8 cellular contexts compared by ENCODE assay signal in the genomic region with DNA sequence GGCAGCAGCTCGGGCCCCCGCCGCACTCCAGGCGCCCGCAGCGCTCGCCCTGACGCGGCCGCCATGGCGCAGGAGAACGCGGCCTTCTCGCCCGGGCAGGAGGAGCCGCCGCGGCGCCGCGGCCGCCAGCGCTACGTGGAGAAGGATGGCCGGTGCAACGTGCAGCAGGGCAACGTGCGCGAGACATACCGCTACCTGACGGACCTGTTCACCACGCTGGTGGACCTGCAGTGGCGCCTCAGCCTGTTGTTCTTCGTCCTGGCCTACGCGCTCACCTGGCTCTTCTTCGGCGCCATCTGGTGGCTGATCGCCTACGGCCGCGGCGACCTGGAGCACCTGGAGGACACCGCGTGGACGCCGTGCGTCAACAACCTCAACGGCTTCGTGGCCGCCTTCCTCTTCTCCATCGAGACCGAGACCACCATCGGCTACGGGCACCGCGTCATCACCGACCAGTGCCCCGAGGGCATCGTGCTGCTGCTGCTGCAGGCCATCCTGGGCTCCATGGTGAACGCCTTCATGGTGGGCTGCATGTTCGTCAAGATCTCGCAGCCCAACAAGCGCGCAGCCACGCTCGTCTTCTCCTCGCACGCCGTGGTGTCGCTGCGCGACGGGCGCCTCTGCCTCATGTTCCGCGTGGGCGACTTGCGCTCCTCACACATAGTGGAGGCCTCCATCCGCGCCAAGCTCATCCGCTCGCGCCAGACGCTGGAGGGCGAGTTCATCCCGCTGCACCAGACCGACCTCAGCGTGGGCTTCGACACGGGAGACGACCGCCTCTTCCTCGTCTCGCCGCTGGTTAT. TPM values are rescaled to one million over a fixed set of nuclear protein-coding genes. Genes with fewer than 3 reads are reported as not detected.
A peak's percentile ranks its signal among the peaks of the same experiment; 100 is the strongest.
DNase-seq lines count a peak whose midpoint lies in the region; ATAC-seq and TF ChIP-seq lines count a peak whose summit lies in the region.

No MANE protein-coding gene starts in this region.

- H3K9me2 ChIP-seq in neural cell (ENCODE audit: insufficient read depth, low read length) = no peaks in the 10 kb centered on the region

- no peak overlapping the region for H3K27ac Mint-ChIP-seq in activated T-cell treated with anti-CD3 and anti-CD28 coated beads, Interleukin-2, amount 50 U/mL, for 72 hours

- no peaks in the 10 kb centered on the region for H4K20me1 ChIP-seq in neural cell (ENCODE audit: insufficient read depth)

- H3K4me3 Mint-ChIP-seq in activated T-cell treated with anti-CD3 and anti-CD28 coated beads, Interleukin-2, amount 50 U/mL, for 72 hours = peak overlapping the region; percentile 25 to 53

- no peaks in the 10 kb centered on the region for H3K79me2 ChIP-seq in neural cell (replicated peaks; ENCODE audit: insufficient read depth, low read length)

- H3K27ac ChIP-seq in esophagus squamous epithelium = no peak overlapping the region
- H3K27ac ChIP-seq in neural cell (ENCODE audit: low read length) = no peak overlapping the region
- H3K27ac ChIP-seq in stomach smooth muscle (ENCODE audit: low read length) = no peak overlapping the region

- peaks cover 0 to 11% (median 9%) of the 10 kb centered on the region in 3 donors for H3K4me1 ChIP-seq in esophagus squamous epithelium
- peaks cover 18% of the 10 kb centered on the region for H3K4me1 ChIP-seq in stomach smooth muscle (ENCODE audit: control insufficient read depth, insufficient read depth, low read length)

- peak; percentile 55 for ATAC-seq in GM21447 (IDR thresholded peaks at IDR 0.05; ENCODE audit: unreplicated experiment)
- ATAC-seq in activated T-cell treated with anti-CD3 and anti-CD28 coated beads, Interleukin-2, amount 50 U/mL, for 72 hours (replicated peaks in 1 of 2) = peak; percentile 84 to 87

- DNase-seq in AG20443 (ENCODE audit: low spot score) (peak; percentile 43), NCI-H345 treated with DMSO at 0.1 percent for 48 hours (lab: John Stamatoyannopoulos, UW; ENCODE audit: unreplicated experiment) (peak; percentile 11), esophagus squamous epithelium (lab: John Stamatoyannopoulos, UW) (no peak), globus pallidus (ENCODE audit: low spot score) (no peak)
- peak; percentile 80 to 85 for DNase-seq in activated T-cell treated with anti-CD3 and anti-CD28 coated beads, Interleukin-2, amount 50 U/mL, for 72 hours

- no peak overlapping the region for H2AFZ ChIP-seq in neural cell (ENCODE audit: low read depth, low read length)

- H3K36me3 Mint-ChIP-seq in activated T-cell treated with anti-CD3 and anti-CD28 coated beads, Interleukin-2, amount 50 U/mL, for 72 hours (ENCODE audit: insufficient read depth in 2 of 2) = no peaks in the 10 kb centered on the region

- H3K9me3 Mint-ChIP-seq in activated T-cell treated with anti-CD3 and anti-CD28 coated beads, Interleukin-2, amount 50 U/mL, for 72 hours = no peaks in the 10 kb centered on the region

- peaks cover 22% of the 10 kb centered on the region for H3K4me1 Mint-ChIP-seq in activated T-cell treated with anti-CD3 and anti-CD28 coated beads, Interleukin-2, amount 50 U/mL, for 72 hours (ENCODE audit: low read depth)

- H3K4me3 ChIP-seq in esophagus squamous epithelium = peak overlapping the region; percentile 8 to 65 (median 30)
- no peak overlapping the region for H3K4me3 ChIP-seq in neural cell (ENCODE audit: low read length)
- peak overlapping the region; percentile 70 to 78 for H3K4me3 ChIP-seq in stomach smooth muscle (ENCODE audit: low read length in 2 of 2)

- H3K27me3 ChIP-seq in esophagus squamous epithelium = peaks cover 4 to 53% (median 7%) of the 10 kb centered on the region in 4 donors
- peaks cover 7% of the 10 kb centered on the region for H3K27me3 ChIP-seq in neural cell (ENCODE audit: insufficient read depth, low read depth, low read length)
- H3K27me3 ChIP-seq in stomach smooth muscle (ENCODE audit: control insufficient read depth in 1 of 2, insufficient read depth in 2 of 2, low read length in 2 of 2) = peaks cover 33 to 35% of the 10 kb centered on the region in 2 donors

- 4 to 66% methylated on average over 26 to 28 of the region's 96 CpGs for WGBS in esophagus squamous epithelium, 2 donors

- peak; percentile 63 to 83 (median 72) for TF ChIP-seq CTCF in esophagus squamous epithelium (IDR thresholded peaks at IDR 0.05)
- TF ChIP-seq CTCF in neural cell (IDR thresholded peaks at IDR 0.05; ENCODE audit: poor library complexity, severe bottlenecking) = peak; percentile 47

- peaks cover 41% of the 10 kb centered on the region for H3K27me3 Mint-ChIP-seq in activated T-cell treated with anti-CD3 and anti-CD28 coated beads, Interleukin-2, amount 50 U/mL, for 72 hours (ENCODE audit: low read depth)

- H3K4me2 ChIP-seq in neural cell (ENCODE audit: low read length) = no peak overlapping the region

- no peak for TF ChIP-seq RAD21 in neural cell (conservative IDR thresholded peaks at IDR 0.05)

- H3K9ac ChIP-seq in neural cell (ENCODE audit: low read length) (no peak overlapping the region), stomach smooth muscle (ENCODE audit: low read length in 2 of 2) (peak overlapping the region; percentile 13 to 25)

- no peak for TF ChIP-seq POLR2A in esophagus squamous epithelium (IDR thresholded peaks at IDR 0.05)

- intact Hi-C loops in esophagus squamous epithelium (cut with DNase I) = loop anchor here (5.0 to 10.0 kb wide), 2 partner anchors 37 to 149 kb away; no protein-coding TSS in a partner anchor

- H3K36me3 ChIP-seq in esophagus squamous epithelium = peaks cover 0 to 19% (median 0%) of the 10 kb centered on the region in 3 donors
- no peaks in the 10 kb centered on the region for H3K36me3 ChIP-seq in neural cell (ENCODE audit: insufficient read depth, low read length)
- no peaks in the 10 kb centered on the region for H3K36me3 ChIP-seq in stomach smooth muscle (ENCODE audit: control insufficient read depth in 2 of 2, insufficient read depth in 2 of 2, low read length in 2 of 2)

- H3K9me3 ChIP-seq in esophagus squamous epithelium = no peaks in the 10 kb centered on the region
- no peaks in the 10 kb centered on the region for H3K9me3 ChIP-seq in neural cell (ENCODE audit: low read length)
- H3K9me3 ChIP-seq in stomach smooth muscle (ENCODE audit: control insufficient read depth in 2 of 2, low read length in 2 of 2) = no peaks in the 10 kb centered on the region

- TF ChIP-seq EP300 in neural cell (conservative IDR thresholded peaks at IDR 0.05; ENCODE audit: poor library complexity, severe bottlenecking) = no peak

- no peaks in the 10 kb centered on the region for H3F3A ChIP-seq in neural cell (ENCODE audit: insufficient read depth, low read length, poor library complexity, severe bottlenecking)

TF ChIP-seq in neural cell, 6 proteins besides CTCF, POLR2A, EP300 and RAD21:
- peak; percentile 46 for TF ChIP-seq SMC3 (conservative IDR thresholded peaks at IDR 0.05; ENCODE audit: poor library complexity)
- TF ChIP-seq MXI1 (conservative IDR thresholded peaks at IDR 0.05; ENCODE audit: poor library complexity, severe bottlenecking) = no peak
TF ChIP-seq in neural cell: peak in this region for 1.

RNA-seq across cellular contexts. Expression of gene KCNJ9, which starts 2.8 kb away (rescaled TPM):
- total RNA-seq in activated T-cell treated with anti-CD3 and anti-CD28 coated beads, Interleukin-2, amount 50 U/mL, for 72 hours = under 1 TPM in 1 of 2 donors, not detected in 1; 0.05 TPM
- total RNA-seq in esophagus squamous epithelium = not detected
- 8.0 and 9.8 TPM in 2 replicates for polyA plus RNA-seq in neural cell
- 12.3 and 13.1 TPM in 2 replicates for polyA minus RNA-seq in neural cell

RNA-seq across cellular contexts. Expression of gene KCNJ10, which starts 14.2 kb away (rescaled TPM):
- total RNA-seq in activated T-cell treated with anti-CD3 and anti-CD28 coated beads, Interleukin-2, amount 50 U/mL, for 72 hours = under 1 TPM; 0.37 to 0.65 TPM
- total RNA-seq in esophagus squamous epithelium = under 1 TPM in 1 of 4 donors, not detected in 3; 0.59 TPM
- polyA plus RNA-seq in neural cell = not detected in 2 replicates
- not detected in 2 replicates for polyA minus RNA-seq in neural cell

RNA-seq across cellular contexts. Expression of gene IGSF8, which starts 14.2 kb away (rescaled TPM):
- 10 to 100 TPM; 26.3 to 32.0 TPM for total RNA-seq in activated T-cell treated with anti-CD3 and anti-CD28 coated beads, Interleukin-2, amount 50 U/mL, for 72 hours
- 10 to 100 TPM; 17.0 to 19.6 (median 17.2) TPM for total RNA-seq in esophagus squamous epithelium
- 26.9 and 27.3 TPM in 2 replicates for polyA plus RNA-seq in neural cell
- 9.5 and 15.1 TPM in 2 replicates for polyA minus RNA-seq in neural cell

RNA-seq across cellular contexts. Expression of gene ATP1A2, which starts 31.4 kb away (rescaled TPM):
- total RNA-seq in activated T-cell treated with anti-CD3 and anti-CD28 coated beads, Interleukin-2, amount 50 U/mL, for 72 hours = not detected
- total RNA-seq in esophagus squamous epithelium = 10 to 100 TPM in 1 of 4 donors, 1 to 10 TPM in 3; 2.2 to 32.6 (median 5.3) TPM
- polyA plus RNA-seq in neural cell = 0.12 and 0.14 TPM in 2 replicates
- polyA minus RNA-seq in neural cell = 0.23 and 0.49 TPM in 2 replicates

RNA-seq across cellular contexts. Expression of gene PIGM, which starts 52.4 kb away (rescaled TPM):
- total RNA-seq in activated T-cell treated with anti-CD3 and anti-CD28 coated beads, Interleukin-2, amount 50 U/mL, for 72 hours = 1 to 10 TPM; 4.4 to 4.6 TPM
- 1 to 10 TPM; 2.7 to 3.8 (median 2.9) TPM for total RNA-seq in esophagus squamous epithelium
- 3.4 and 3.8 TPM in 2 replicates for polyA plus RNA-seq in neural cell
- polyA minus RNA-seq in neural cell = 7.3 and 9.7 TPM in 2 replicates

Comparison
In these comparisons a context has a peak if more than half of its experiments do, and no peak if none do; other contexts are left out.
1. DNase-seq: peak in AG20443 (single experiment), NCI-H345 treated with DMSO at 0.1 percent for 48 hours (single experiment) and activated T-cell treated with anti-CD3 and anti-CD28 coated beads, Interleukin-2, amount 50 U/mL, for 72 hours (2 of 2); none in esophagus squamous epithelium (single experiment) and globus pallidus (single experiment).